In the genomic region with DNA sequence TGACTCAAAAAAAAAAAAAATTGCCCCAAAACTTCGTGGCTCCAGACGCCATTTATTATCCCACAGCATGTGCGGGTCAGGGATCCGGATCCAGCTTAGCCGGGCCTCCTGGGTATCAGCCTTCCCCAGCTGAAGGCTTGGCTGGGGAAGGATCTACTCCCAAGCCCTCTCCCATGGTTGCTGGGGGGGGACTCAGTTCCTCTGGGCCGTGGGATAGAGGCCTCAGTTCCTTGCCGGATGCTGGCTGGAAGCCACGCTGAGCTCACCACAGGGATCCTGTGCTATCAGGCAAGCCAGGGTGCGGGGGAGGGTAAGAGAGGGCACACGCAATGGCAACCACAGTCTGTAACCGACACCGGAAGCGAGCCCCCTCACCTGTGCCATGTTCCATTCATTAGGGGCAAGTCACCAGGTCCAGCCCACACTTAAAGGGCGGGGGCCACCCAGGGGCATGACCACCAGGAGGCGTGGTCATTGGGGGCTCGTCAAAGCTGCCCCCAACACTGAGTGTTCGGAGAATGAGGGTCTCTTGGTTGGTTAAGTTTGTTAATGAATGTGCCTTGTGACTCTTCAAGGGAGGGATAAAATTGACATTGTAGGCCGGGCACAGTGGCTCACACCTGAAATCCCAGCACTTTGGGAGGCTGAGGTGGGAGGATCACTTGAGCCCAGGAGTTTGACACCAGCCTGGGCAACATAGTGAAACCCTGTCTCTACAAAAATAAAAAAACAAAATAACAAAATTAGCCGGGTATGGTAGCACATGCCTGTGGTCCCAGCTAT, we compare ENCODE assay signal across 11 cellular contexts.
DNase-seq lines count a peak whose midpoint lies in the region; ATAC-seq and TF ChIP-seq lines count a peak whose summit lies in the region.
"Had no signal": no experiment of that assay in that cellular context is flagged by ENCODE, and none has a peak within 500 bp of the region (broad histone marks: within the 10 kb centered on the region; RNA-seq: fewer than 3 reads in every experiment).

No MANE protein-coding gene starts in this region.

- no peak overlapping the region for H3K27ac Mint-ChIP-seq in CD8-positive, alpha-beta memory T cell
- peak overlapping the region; percentile 21 for H3K27ac Mint-ChIP-seq in neural progenitor cell
- H3K27ac Mint-ChIP-seq: memory B cell had no signal

- in situ Hi-C loops in IMR-90 (cut with MboI; ENCODE audit: low sequenced_read_pairs), result no loop called here

- dilution Hi-C loops in IMR-90 (cut with HindIII; ENCODE audit: low sequenced_read_pairs, unreplicated experiment), result no loop called here

- no peaks in the 10 kb centered on the region for H3K36me3 Mint-ChIP-seq in CD8-positive, alpha-beta memory T cell
- H3K36me3 Mint-ChIP-seq in neural progenitor cell, result no peaks in the 10 kb centered on the region
- H3K36me3 Mint-ChIP-seq: memory B cell had no signal

- TF ChIP-seq POLR2A in IMR-90 (IDR thresholded peaks at IDR 0.05; ENCODE audit: low read depth, low read length), result no peak

- no peaks in the 10 kb centered on the region for H3K36me3 ChIP-seq in CD8-positive, alpha-beta memory T cell (ENCODE audit: insufficient read depth, low read length)
- H3K36me3 ChIP-seq in IMR-90 (ENCODE audit: control insufficient read depth, insufficient read depth, low read length), result no peaks in the 10 kb centered on the region
- no peaks in the 10 kb centered on the region for H3K36me3 ChIP-seq in neural progenitor cell
- H3K36me3 ChIP-seq: HAP-1 had no signal

- H3K4me3 Mint-ChIP-seq in CD8-positive, alpha-beta memory T cell, result no peak overlapping the region
- no peak overlapping the region for H3K4me3 Mint-ChIP-seq in neural progenitor cell
- H3K4me3 Mint-ChIP-seq: memory B cell had no signal

- peak overlapping the region; percentile 35; the same call in 1 of the 2 replicates for H2BK120ac ChIP-seq in IMR-90 (ENCODE audit: low read depth, low read length)

- H4K91ac ChIP-seq in IMR-90 (ENCODE audit: insufficient read depth, low read depth, low read length), result no peak overlapping the region; the same call in 1 of the 2 replicates

- H3K56ac ChIP-seq in IMR-90 (ENCODE audit: extremely low read depth, insufficient read depth, low read length), result no peak overlapping the region

- H4K20me1 ChIP-seq in IMR-90 (ENCODE audit: insufficient read depth, low read length) (no peaks in the 10 kb centered on the region; the same call in none of the 2 replicates), neural progenitor cell (ENCODE audit: low read depth) (no peaks in the 10 kb centered on the region)

- no peak overlapping the region for H2BK5ac ChIP-seq in IMR-90 (ENCODE audit: low read depth, low read length, poor library complexity, severe bottlenecking)

- peaks cover 16 to 43% of the 10 kb centered on the region in 2 experiments for H3K79me1 ChIP-seq in IMR-90 (ENCODE audit: low read depth in 1 of 2, low read length in 2 of 2)

- peak overlapping the region; percentile 33 for H3K4ac ChIP-seq in IMR-90 (ENCODE audit: low read depth, low read length)

- CTCF ChIA-PET in CD8-positive, alpha-beta memory T cell (lab: Charles Lee), result interaction anchor here (1.4 to 1.7 kb wide), 2 partner anchors 19 to 213 kb away, joined by 3 to 4 read pairs; no protein-coding TSS in a partner anchor
- CTCF ChIA-PET in IMR-90 (lab: Yijun Ruan, JAX), result interaction anchor here (0.6 kb wide), 1 partner anchor 53 kb away, joined by 4 read pairs; no protein-coding TSS in a partner anchor

- BruUV-seq in IMR-90 (replicated peaks; lab: Mats Ljungman, UMichigan), result no TSS peak

- POLR2A ChIA-PET in CD8-positive, alpha-beta memory T cell (lab: Charles Lee), result no interaction called here
- POLR2A ChIA-PET in IMR-90 (lab: Charles Lee; ENCODE audit: unreplicated experiment), result no interaction called here

- H3K9ac ChIP-seq in IMR-90 (ENCODE audit: low read depth, low read length), result no peak overlapping the region
- H3K9ac ChIP-seq in neural progenitor cell, result no peak overlapping the region

- DNase-seq in CD8-positive, alpha-beta memory T cell, result no peak
- peak; percentile 77 for DNase-seq in IMR-90
- DNase-seq in dorsolateral prefrontal cortex, result peak in 8 of 10 donors; percentile 2 to 40 (median 19)
- DNase-seq in neural progenitor cell (ENCODE audit: low spot score), result no peak
- DNase-seq in SIG-M5 treated with dmso at 0.1 percent for 504 hours (lab: John Stamatoyannopoulos, UW; ENCODE audit: unreplicated experiment), result no peak
- DNase-seq: MV-4-11 had no signal

- no peaks in the 10 kb centered on the region for H3K27me3 ChIP-seq in CD8-positive, alpha-beta memory T cell (ENCODE audit: insufficient read depth, low read length, poor library complexity, severe bottlenecking)
- H3K27me3 ChIP-seq in IMR-90 (ENCODE audit: control insufficient read depth, insufficient read depth, low read length) (no peaks in the 10 kb centered on the region), dorsolateral prefrontal cortex (no peaks in the 10 kb centered on the region), neural progenitor cell (no peaks in the 10 kb centered on the region)

- WGBS in IMR-90 (ENCODE audit: extremely low coverage in 2 of 2, insufficient read length in 1 of 2), 2 experiments, result 74% methylated on average over 3 of the region's 19 CpGs; no CpG with 5 or more reads in 1 of the 2 experiments

- peak overlapping the region; percentile 65 for H2AK9ac ChIP-seq in IMR-90 (replicated peaks; ENCODE audit: low read depth, low read length, poor library complexity)

- peak overlapping the region; percentile 8 to 12; a peak in 2 of 4 replicates for H4K8ac ChIP-seq in IMR-90 (ENCODE audit: low read depth in 2 of 2, low read length in 2 of 2)

- no peak overlapping the region for H3K4me3 ChIP-seq in CD8-positive, alpha-beta memory T cell (ENCODE audit: low read length)
- no peak overlapping the region for H3K4me3 ChIP-seq in IMR-90 (ENCODE audit: insufficient read depth, low read depth, low read length)
- no peak overlapping the region for H3K4me3 ChIP-seq in dorsolateral prefrontal cortex
- H3K4me3 ChIP-seq in neural progenitor cell, result no peak overlapping the region
- H3K4me3 ChIP-seq: HAP-1 had no signal

- H3K4me1 Mint-ChIP-seq in CD8-positive, alpha-beta memory T cell, result no peaks in the 10 kb centered on the region
- peaks cover 6% of the 10 kb centered on the region for H3K4me1 Mint-ChIP-seq in neural progenitor cell
- H3K4me1 Mint-ChIP-seq: memory B cell had no signal

- peaks cover 8% of the 10 kb centered on the region for H3K9me1 ChIP-seq in IMR-90 (ENCODE audit: insufficient read depth, low read length)

- H3K4me1 ChIP-seq in CD8-positive, alpha-beta memory T cell (ENCODE audit: insufficient read depth, low read length), result no peaks in the 10 kb centered on the region
- peaks cover 5% of the 10 kb centered on the region for H3K4me1 ChIP-seq in IMR-90 (ENCODE audit: control insufficient read depth, insufficient read depth, low read length)
- H3K4me1 ChIP-seq in neural progenitor cell, result peaks cover 3% of the 10 kb centered on the region
- H3K4me1 ChIP-seq: HAP-1 had no signal

- peak overlapping the region; percentile 38 for H3K27ac ChIP-seq in CD8-positive, alpha-beta memory T cell (ENCODE audit: low read depth, low read length)
- H3K27ac ChIP-seq in IMR-90 (ENCODE audit: insufficient read depth, low read length), result no peak overlapping the region
- H3K27ac ChIP-seq in dorsolateral prefrontal cortex, result no peak overlapping the region
- H3K27ac ChIP-seq in neural progenitor cell, result no peak overlapping the region

- no peak overlapping the region for H2BK15ac ChIP-seq in IMR-90 (ENCODE audit: low read depth, low read length)

- peak overlapping the region; percentile 29; the same call in 1 of the 2 replicates for H2BK20ac ChIP-seq in IMR-90 (ENCODE audit: low read depth, low read length)

- H3F3A ChIP-seq in neural progenitor cell (ENCODE audit: low read depth), result peaks cover 21% of the 10 kb centered on the region

- no peak for TF ChIP-seq RAD21 in IMR-90 (IDR thresholded peaks at IDR 0.05; ENCODE audit: low read length)

- no peak overlapping the region for H3K18ac ChIP-seq in IMR-90 (ENCODE audit: low read depth, low read length)

- H3K27me3 Mint-ChIP-seq in CD8-positive, alpha-beta memory T cell, result peaks cover 0 to 1% of the 10 kb centered on the region in 2 donors
- H3K27me3 Mint-ChIP-seq in neural progenitor cell (ENCODE audit: insufficient read depth, low read depth), result peaks cover 6% of the 10 kb centered on the region

- H4K5ac ChIP-seq in IMR-90 (ENCODE audit: low read depth, low read length), result no peak overlapping the region

- ATAC-seq in IMR-90 (ENCODE audit: low read depth), result peak; percentile 82
- no peak for ATAC-seq in GM19324 (IDR thresholded peaks at IDR 0.05; ENCODE audit: low FRiP score, unreplicated experiment)
- no peak for ATAC-seq in HG02571 (IDR thresholded peaks at IDR 0.05; ENCODE audit: unreplicated experiment)
- no peak for ATAC-seq in HG03045 (IDR thresholded peaks at IDR 0.05; ENCODE audit: unreplicated experiment)

- H3K23ac ChIP-seq in IMR-90 (ENCODE audit: low read depth, low read length), result no peak overlapping the region

- no peaks in the 10 kb centered on the region for H3K9me3 Mint-ChIP-seq in CD8-positive, alpha-beta memory T cell
- no peaks in the 10 kb centered on the region for H3K9me3 Mint-ChIP-seq in neural progenitor cell
- H3K9me3 Mint-ChIP-seq: memory B cell had no signal

- no peaks in the 10 kb centered on the region for H3K79me2 ChIP-seq in neural progenitor cell (ENCODE audit: low read depth)

- H2AFZ ChIP-seq in IMR-90 (replicated peaks; ENCODE audit: low read length, poor library complexity) (peak overlapping the region; percentile 39), neural progenitor cell (replicated peaks) (no peak overlapping the region)

- H3K14ac ChIP-seq in IMR-90 (replicated peaks; ENCODE audit: low read depth, low read length), result 0 out of 2 replicates have a peak overlapping the region, but pooled peaks have one; percentile 31

- H2AK5ac ChIP-seq in IMR-90 (ENCODE audit: low read depth, low read length), result peak overlapping the region; percentile 35

- TF ChIP-seq CTCF in IMR-90 (conservative IDR thresholded peaks at IDR 0.05; ENCODE audit: low read depth, low read length) (no peak), dorsolateral prefrontal cortex (IDR thresholded peaks at IDR 0.05 in 54 of 56, conservative IDR thresholded peaks at IDR 0.05 in 2 of 56; ENCODE audit: low read depth in 1 of 56, partially characterized antibody in 56 of 56) (no peak), neural progenitor cell (IDR thresholded peaks at IDR 0.05) (no peak)

- H3K9me3 ChIP-seq in CD8-positive, alpha-beta memory T cell (ENCODE audit: low read length), result no peaks in the 10 kb centered on the region
- H3K9me3 ChIP-seq in IMR-90 (ENCODE audit: control insufficient read depth, insufficient read depth, low read length), result no peaks in the 10 kb centered on the region; the same call in 1 of the 2 replicates
- H3K9me3 ChIP-seq in neural progenitor cell (ENCODE audit: low read depth), result no peaks in the 10 kb centered on the region

- intact Hi-C loops in IMR-90 (cut with micrococcal nuclease), result no loop called here
- intact Hi-C loops in dorsolateral prefrontal cortex (cut with DNase I), result no loop called here

- H3K4me2 ChIP-seq in IMR-90 (ENCODE audit: low read depth, low read length) (no peak overlapping the region), neural progenitor cell (no peak overlapping the region)

TF ChIP-seq in IMR-90, 13 proteins besides CTCF, POLR2A, EP300 and RAD21 (continues in another document):
- TF ChIP-seq MAFK (IDR thresholded peaks at IDR 0.05; ENCODE audit: low read depth, low read length) (no peak), NFE2L2 (IDR thresholded peaks at IDR 0.05; ENCODE audit: low read depth, low read length) (no peak), BHLHE40 (IDR thresholded peaks at IDR 0.05; ENCODE audit: low read depth, low read length) (no peak)

Comparison
In these comparisons a context has a peak if more than half of its experiments do, and no peak if none do; other contexts are left out.
1. DNase-seq: peak in IMR-90 (single experiment) and dorsolateral prefrontal cortex (8 of 10); none in CD8-positive, alpha-beta memory T cell (0 of 5), neural progenitor cell (single experiment) and SIG-M5 treated with dmso at 0.1 percent for 504 hours (single experiment).